In genomic region chr1:240027059-240027462, GRCh38 we compare ENCODE assay signal across 9 cellular contexts.
DNase-seq lines count a peak whose midpoint lies in the region; ATAC-seq and TF ChIP-seq lines count a peak whose summit lies in the region.
"Had no signal": no experiment of that assay in that cellular context is flagged by ENCODE, and none has a peak within 500 bp of the region (broad histone marks: within the 10 kb centered on the region; RNA-seq: fewer than 3 reads in every experiment).

No MANE protein-coding gene starts in this region.

- DNase-seq in AG09309 (ENCODE audit: low read depth): peak; percentile 14
- peak; percentile 42 for DNase-seq in GM13976 (ENCODE audit: low spot score)
- DNase-seq in NCI-H146 (lab: John Stamatoyannopoulos, UW): peak; percentile 49
- DNase-seq in WERI-Rb-1: peak; percentile 73
- DNase-seq in glomerular visceral epithelial cell (ENCODE audit: extremely low spot score): peak; percentile 62
- peak; percentile 14 for DNase-seq in skeletal muscle cell (ENCODE audit: low read depth)
- no peak for DNase-seq in activated gamma-delta T cell (lab: John Stamatoyannopoulos, UW)

- H3K4me3 ChIP-seq in AG09309 (ENCODE audit: control insufficient read depth, low read depth, low read length) (no peak overlapping the region), WERI-Rb-1 (ENCODE audit: low read depth, low read length) (no peak overlapping the region), skeletal muscle cell (ENCODE audit: low read depth, low read length) (no peak overlapping the region)

- TF ChIP-seq CTCF in AG09309 (IDR thresholded peaks at IDR 0.05; ENCODE audit: control insufficient read depth, insufficient read depth, low read depth, low read length, missing control alignments) (peak; percentile 95), GM13976 (IDR thresholded peaks at IDR 0.05; ENCODE audit: borderline replicate concordance, control extremely low read depth, extremely low read depth, insufficient read depth, missing control alignments) (peak; percentile 52), WERI-Rb-1 (IDR thresholded peaks at IDR 0.05; ENCODE audit: low read depth, low read length) (peak; percentile 86)

- no peaks in the 10 kb centered on the region for H3K36me3 ChIP-seq in WERI-Rb-1
- H3K36me3 ChIP-seq: neutrophil had no signal

- in situ Hi-C loops in GM13976 (cut with MboI; ENCODE audit: low sequenced_read_pairs, unreplicated experiment): no loop called here

- H3K9me3 ChIP-seq in WERI-Rb-1 (ENCODE audit: severe bottlenecking): peaks cover 4% of the 10 kb centered on the region
- H3K9me3 ChIP-seq: neutrophil had no signal

- ATAC-seq in HG02884 (IDR thresholded peaks at IDR 0.05; ENCODE audit: unreplicated experiment): peak; percentile 98

- peak overlapping the region; percentile 63 for H3K27ac ChIP-seq in WERI-Rb-1
- H3K27ac ChIP-seq: neutrophil had no signal

- no peaks in the 10 kb centered on the region for H3K27me3 ChIP-seq in WERI-Rb-1 (ENCODE audit: insufficient read depth, low read depth, severe bottlenecking)
